10 cellular contexts compared by ENCODE assay signal in genomic region chr2:64405476-64406406, GRCh38. TPM values are rescaled to one million over a fixed set of nuclear protein-coding genes. Genes with fewer than 3 reads are reported as not detected.
A peak's percentile ranks its signal among the peaks of the same experiment; 100 is the strongest.
DNase-seq lines count a peak whose midpoint lies in the region; TF ChIP-seq lines count a peak whose summit lies in the region.
"Had no signal": no experiment of that assay in that cellular context is flagged by ENCODE, and none has a peak within 500 bp of the region (broad histone marks: within the 10 kb centered on the region; RNA-seq: fewer than 3 reads in every experiment).

No MANE protein-coding gene starts in this region.

- H3K27ac Mint-ChIP-seq in neural crest cell (ENCODE audit: unreplicated experiment) (peak overlapping the region; percentile 95), glutamatergic neuron (ENCODE audit: unreplicated experiment) (no peak overlapping the region)
- H3K27ac Mint-ChIP-seq: activated naive CD4-positive, alpha-beta T cell treated with anti-CD3 and anti-CD28 coated beads, Interleukin-2, amount 50 U/mL, for 72 hours; immature natural killer cell had no signal

- H3K4me1 Mint-ChIP-seq in neural crest cell (peaks cover 79% of the 10 kb centered on the region), glutamatergic neuron (ENCODE audit: low read depth, unreplicated experiment) (peaks cover 5% of the 10 kb centered on the region)
- H3K4me1 Mint-ChIP-seq: immature natural killer cell had no signal

- intact Hi-C loops in esophagus squamous epithelium (cut with DNase I): no loop called here

- H3K9me3 Mint-ChIP-seq in neural crest cell: peaks cover 2% of the 10 kb centered on the region
- H3K9me3 Mint-ChIP-seq in glutamatergic neuron (ENCODE audit: unreplicated experiment): no peaks in the 10 kb centered on the region
- H3K9me3 Mint-ChIP-seq: activated naive CD4-positive, alpha-beta T cell treated with anti-CD3 and anti-CD28 coated beads, Interleukin-2, amount 50 U/mL, for 72 hours; immature natural killer cell had no signal

- DNase-seq in AG09309 (ENCODE audit: low read depth) (peak; percentile 46), NB4 (ENCODE audit: low read depth) (peak; percentile 25), esophagus squamous epithelium (lab: John Stamatoyannopoulos, UW) (no peak), neural crest cell (ENCODE audit: low read depth, low spot score) (no peak), Ammon's horn (ENCODE audit: low spot score) (no peak), glutamatergic neuron (no peak), occipital lobe (lab: John Stamatoyannopoulos, UW) (no peak)
- no peak for DNase-seq in activated naive CD4-positive, alpha-beta T cell (lab: John Stamatoyannopoulos, UW)
- DNase-seq: immature natural killer cell had no signal

- H3K36me3 ChIP-seq in esophagus squamous epithelium: no peaks in the 10 kb centered on the region

- H3K4me1 ChIP-seq in esophagus squamous epithelium: peaks cover 31 to 62% (median 51%) of the 10 kb centered on the region in 3 donors

- H3K4me3 Mint-ChIP-seq in neural crest cell: peak overlapping the region; percentile 87
- no peak overlapping the region for H3K4me3 Mint-ChIP-seq in glutamatergic neuron (ENCODE audit: unreplicated experiment)
- H3K4me3 Mint-ChIP-seq: immature natural killer cell had no signal

- WGBS in esophagus squamous epithelium, 2 donors: 60 to 66% methylated on average over 12 of the region's 12 CpGs

- H3K27me3 Mint-ChIP-seq in neural crest cell (ENCODE audit: low read depth): no peaks in the 10 kb centered on the region
- peaks cover 2% of the 10 kb centered on the region for H3K27me3 Mint-ChIP-seq in glutamatergic neuron (ENCODE audit: unreplicated experiment)

- no peaks in the 10 kb centered on the region for H3K9me3 ChIP-seq in esophagus squamous epithelium

- H3K27ac ChIP-seq in esophagus squamous epithelium: peak overlapping the region; percentile 15 to 84 (median 79)

- TF ChIP-seq POLR2A in NB4 (IDR thresholded peaks at IDR 0.05; ENCODE audit: extremely low read depth, insufficient read length) (no peak), esophagus squamous epithelium (IDR thresholded peaks at IDR 0.05) (no peak)

- no peaks in the 10 kb centered on the region for H3K36me3 Mint-ChIP-seq in neural crest cell (ENCODE audit: low read depth)
- H3K36me3 Mint-ChIP-seq in glutamatergic neuron (ENCODE audit: unreplicated experiment): no peaks in the 10 kb centered on the region
- H3K36me3 Mint-ChIP-seq: activated naive CD4-positive, alpha-beta T cell treated with anti-CD3 and anti-CD28 coated beads, Interleukin-2, amount 50 U/mL, for 72 hours; immature natural killer cell had no signal

- no peak overlapping the region; the same call in 1 of the 2 replicates for H3K4me3 ChIP-seq in AG09309 (ENCODE audit: control insufficient read depth, low read depth, low read length)
- H3K4me3 ChIP-seq in NB4 (ENCODE audit: low read depth, low read length): no peak overlapping the region
- no peak overlapping the region for H3K4me3 ChIP-seq in esophagus squamous epithelium

- H3K27me3 ChIP-seq in esophagus squamous epithelium: no peaks in the 10 kb centered on the region

- TF ChIP-seq CTCF in AG09309 (IDR thresholded peaks at IDR 0.05; ENCODE audit: control insufficient read depth, insufficient read depth, low read depth, low read length, missing control alignments): no peak
- no peak for TF ChIP-seq CTCF in NB4 (IDR thresholded peaks at IDR 0.05; ENCODE audit: low read depth, low read length)
- TF ChIP-seq CTCF in esophagus squamous epithelium (IDR thresholded peaks at IDR 0.05): no peak
- TF ChIP-seq CTCF in neural crest cell (conservative IDR thresholded peaks at IDR 0.05): no peak
- no peak for TF ChIP-seq CTCF in glutamatergic neuron (IDR thresholded peaks at IDR 0.05; ENCODE audit: partially characterized antibody, unreplicated experiment)

RNA-seq across cellular contexts. Expression of gene LGALSL, which starts 48.2 kb away (rescaled TPM):
- 10 to 100 TPM; 16.4 to 56.0 (median 33.5) TPM for total RNA-seq in esophagus squamous epithelium
- total RNA-seq in neural crest cell: 29.1 and 31.1 TPM in 2 replicates
- 2.8 TPM for total RNA-seq in glutamatergic neuron (ENCODE audit: unreplicated experiment)
- total RNA-seq in occipital lobe: 53.7 TPM

Comparison
In these comparisons a context has a peak if more than half of its experiments do, and no peak if none do; other contexts are left out.
1. DNase-seq: peak in AG09309 (single experiment) and NB4 (single experiment); none in esophagus squamous epithelium (single experiment), neural crest cell (single experiment), Ammon's horn (single experiment), glutamatergic neuron (single experiment), activated naive CD4-positive, alpha-beta T cell (0 of 4) and occipital lobe (single experiment).